ENCODE assay signal across 18 cellular contexts in genomic region chr2:195313976-195314375, GRCh38.
DNase-seq lines count a peak whose midpoint lies in the region; ATAC-seq and TF ChIP-seq lines count a peak whose summit lies in the region.
"Had no signal": no experiment of that assay in that cellular context is flagged by ENCODE, and none has a peak within 500 bp of the region (broad histone marks: within the 10 kb centered on the region; RNA-seq: fewer than 3 reads in every experiment).

No MANE protein-coding gene starts in this region.

- intact Hi-C loops in transverse colon (cut with DNase I; ENCODE audit: low total_unique reads), result no loop called here

- no peak overlapping the region for H3K4me3 ChIP-seq in BLaER1 treated with 17β-estradiol and CSF1 and Interleukin-3, amounts not matched to agents 10 nM and 100 nM
- no peak overlapping the region for H3K4me3 ChIP-seq in transverse colon
- H3K4me3 ChIP-seq: gastrocnemius medialis, MG63 had no signal

- no peak overlapping the region for H3K4me3 Mint-ChIP-seq in osteocyte (ENCODE audit: unreplicated experiment)
- H3K4me3 Mint-ChIP-seq: immature natural killer cell, nephron, WTC11 had no signal

- H3K9me3 ChIP-seq in BLaER1 treated with 17β-estradiol and CSF1 and Interleukin-3, amounts not matched to agents 10 nM and 100 nM (replicated peaks in 1 of 11), result 0 out of 22 replicates have a peak, but pooled peaks cover 0 to 5% (median 0%) of the 10 kb centered on the region in 11 experiments
- H3K9me3 ChIP-seq in transverse colon, result no peaks in the 10 kb centered on the region
- H3K9me3 ChIP-seq: gastrocnemius medialis, MG63 had no signal

- TF ChIP-seq CTCF in osteocyte (IDR thresholded peaks at IDR 0.05), result no peak
- TF ChIP-seq CTCF in transverse colon (IDR thresholded peaks at IDR 0.05), result no peak

- peaks cover 0 to 29% (median 14%) of the 10 kb centered on the region in 10 experiments; a peak in 16 of 20 replicates for H3K4me1 ChIP-seq in BLaER1 treated with 17β-estradiol and CSF1 and Interleukin-3, amounts not matched to agents 10 nM and 100 nM
- peaks cover 0 to 4% (median 0%) of the 10 kb centered on the region in 4 donors for H3K4me1 ChIP-seq in transverse colon

- H3K27me3 Mint-ChIP-seq in osteocyte (ENCODE audit: unreplicated experiment), result peaks cover 32% of the 10 kb centered on the region

- 76 to 90% methylated on average over 1 of the region's 1 CpG for WGBS in transverse colon (ENCODE audit: low coverage in 1 of 2), 2 donors

- no peaks in the 10 kb centered on the region for H3K9me3 Mint-ChIP-seq in osteocyte (ENCODE audit: unreplicated experiment)
- H3K9me3 Mint-ChIP-seq: immature natural killer cell, nephron, WTC11 had no signal

- ATAC-seq in GM19452 (IDR thresholded peaks at IDR 0.05; ENCODE audit: unreplicated experiment), result peak; percentile 62
- ATAC-seq in HG02798 (IDR thresholded peaks at IDR 0.05; ENCODE audit: poor library complexity, unreplicated experiment), result peak; percentile 58
- ATAC-seq in HG03432 (IDR thresholded peaks at IDR 0.05; ENCODE audit: unreplicated experiment), result peak; percentile 90
- ATAC-seq: gastrocnemius medialis, WTC11 had no signal

- no peaks in the 10 kb centered on the region for H3K36me3 Mint-ChIP-seq in osteocyte (ENCODE audit: unreplicated experiment)
- H3K36me3 Mint-ChIP-seq: immature natural killer cell, WTC11 had no signal

- TF ChIP-seq POLR2A in transverse colon (IDR thresholded peaks at IDR 0.05), result no peak

- peak overlapping the region in 6 of 11 experiments; percentile 4 to 68 (median 27); a peak in 9 of 22 replicates for H3K27ac ChIP-seq in BLaER1 treated with 17β-estradiol and CSF1 and Interleukin-3, amounts not matched to agents 10 nM and 100 nM
- H3K27ac ChIP-seq in transverse colon, result no peak overlapping the region
- H3K27ac ChIP-seq: gastrocnemius medialis had no signal

- H3K27me3 ChIP-seq in BLaER1 treated with 17β-estradiol and CSF1 and Interleukin-3, amounts not matched to agents 10 nM and 100 nM, result no peaks in the 10 kb centered on the region
- no peaks in the 10 kb centered on the region for H3K27me3 ChIP-seq in transverse colon
- H3K27me3 ChIP-seq: gastrocnemius medialis, MG63 had no signal

- H4K20me1 ChIP-seq in BLaER1 treated with 17β-estradiol and CSF1 and Interleukin-3, amounts not matched to agents 10 nM and 100 nM, result no peaks in the 10 kb centered on the region

- DNase-seq in osteocyte (ENCODE audit: extremely low spot score, unreplicated experiment) (no peak), transverse colon (no peak), NCI-H524 treated with DMSO at 0.1 percent for 48 hours (lab: John Stamatoyannopoulos, UW) (no peak)
- DNase-seq in activated CD4-positive, alpha-beta T cell treated with anti-CD3 and anti-CD28 coated beads, Interleukin-2, amount 50 U/mL, for 48 hours, result no peak
- DNase-seq: activated effector memory CD4-positive, alpha-beta T cell treated with anti-CD3 and anti-CD28 coated beads, Interleukin-2, amount 50 U/mL, for 16 hours; aorta; gastrocnemius medialis; immature natural killer cell; MG63; NCI-H2081 treated with DMSO at 0.1 percent for 48 hours; NCI-H748 treated with DMSO at 0.1 percent for 48 hours; substantia nigra had no signal

- no peak overlapping the region; a peak in 1 of 22 replicates for H3K9ac ChIP-seq in BLaER1 treated with 17β-estradiol and CSF1 and Interleukin-3, amounts not matched to agents 10 nM and 100 nM

- H3K4me1 Mint-ChIP-seq in osteocyte (ENCODE audit: unreplicated experiment), result peaks cover 6% of the 10 kb centered on the region
- H3K4me1 Mint-ChIP-seq: immature natural killer cell had no signal

- in situ Hi-C loops in transverse colon (cut with MboI; ENCODE audit: low pct_ligation_motif_present in 1 of 4, low pct_unique_long_range_greater_than_20kb in 1 of 4, low sequenced_read_pairs in 3 of 4), result loop anchor here in 1 of 4 donors (25.0 kb wide), 1 partner anchor 1152 kb away; no protein-coding TSS in a partner anchor

- H3K36me3 ChIP-seq in BLaER1 treated with 17β-estradiol and CSF1 and Interleukin-3, amounts not matched to agents 10 nM and 100 nM, result no peaks in the 10 kb centered on the region
- H3K36me3 ChIP-seq in transverse colon, result no peaks in the 10 kb centered on the region
- H3K36me3 ChIP-seq: gastrocnemius medialis, MG63 had no signal

- H3K27ac Mint-ChIP-seq in osteocyte (ENCODE audit: unreplicated experiment), result no peak overlapping the region
- H3K27ac Mint-ChIP-seq: immature natural killer cell, nephron, WTC11 had no signal

- TF ChIP-seq EP300 in transverse colon (IDR thresholded peaks at IDR 0.05; ENCODE audit: low read depth), result no peak

- H3K4me2 ChIP-seq in BLaER1 treated with 17β-estradiol and CSF1 and Interleukin-3, amounts not matched to agents 10 nM and 100 nM, result peak overlapping the region in 9 of 11 experiments; percentile 8 to 47 (median 23); a peak in 14 of 22 replicates

Comparison
In these comparisons a context has a peak if more than half of its experiments do, and no peak if none do; other contexts are left out.
1. H3K27ac ChIP-seq: peak in BLaER1 treated with 17β-estradiol and CSF1 and Interleukin-3, amounts not matched to agents 10 nM and 100 nM (6 of 11); none in transverse colon (0 of 4).
2. Peak in every context shown above with its lines, with median percentiles within 50 percentile points of each other: ATAC-seq.